Comparison of ENCODE assay signal across 23 cellular contexts in genomic region chr1:22255341-22256212, GRCh38.
A peak's percentile ranks its signal among the peaks of the same experiment; 100 is the strongest.
DNase-seq lines count a peak whose midpoint lies in the region; ATAC-seq, FAIRE-seq and TF ChIP-seq lines count a peak whose summit lies in the region.
"Had no signal": no experiment of that assay in that cellular context is flagged by ENCODE, and none has a peak within 500 bp of the region (broad histone marks: within the 10 kb centered on the region; RNA-seq: fewer than 3 reads in every experiment).

No MANE protein-coding gene starts in this region.

- H3K4me1 ChIP-seq in colonic mucosa (peaks cover 9% of the 10 kb centered on the region), mucosa of descending colon (ENCODE audit: low read depth) (peaks cover 46% of the 10 kb centered on the region), stomach (peaks cover 26 to 62% (median 57%) of the 10 kb centered on the region in 4 donors)
- H3K4me1 ChIP-seq: HAP-1, uterus had no signal

- H3K9ac ChIP-seq in colonic mucosa (ENCODE audit: low read depth in 2 of 2, low read length in 2 of 2): no peak overlapping the region

- no peak overlapping the region for H3K4me3 Mint-ChIP-seq in activated T-cell treated with anti-CD3 and anti-CD28 coated beads, Interleukin-2, amount 50 U/mL, for 24 hours
- H3K4me3 Mint-ChIP-seq: activated CD4-positive, alpha-beta memory T cell treated with anti-CD3 and anti-CD28 coated beads, Interleukin-2, amount 10 ng/mL, durations not matched to agents 7 days and 5 days; activated naive CD8-positive, alpha-beta T cell treated with anti-CD3 and anti-CD28 coated beads, Interleukin-2, amount 50 U/mL, for 24 hours; CD14-positive monocyte had no signal

- peak; percentile 25 for DNase-seq in RCC 7860 (ENCODE audit: low spot score)
- DNase-seq in colonic mucosa: peak; percentile 63
- DNase-seq in mucosa of descending colon: peak in 2 of 3 donors; percentile 61 to 68
- peak; percentile 49 for DNase-seq in stomach
- DNase-seq in inferior parietal cortex (ENCODE audit: extremely low spot score): no peak
- no peak for DNase-seq in activated T-cell treated with anti-CD3 and anti-CD28 coated beads, Interleukin-2, amount 50 U/mL, for 24 hours
- no peak for DNase-seq in hypothalamus (lab: John Stamatoyannopoulos, UW)
- DNase-seq in GM13977 (ENCODE audit: low spot score): no peak
- DNase-seq: activated CD4-positive, alpha-beta memory T cell treated with anti-CD3 and anti-CD28 coated beads, Interleukin-2, amount 10 ng/mL, durations not matched to agents 7 days and 5 days; activated effector memory CD4-positive, alpha-beta T cell treated with anti-CD3 and anti-CD28 coated beads, Interleukin-2, amount 50 U/mL, for 16 hours; activated naive CD8-positive, alpha-beta T cell treated with anti-CD3 and anti-CD28 coated beads, Interleukin-2, amount 50 U/mL, for 24 hours; dermis blood vessel endothelial cell; glutamatergic neuron; NCI-H1417; NCI-H2171 treated with DMSO at 0.1 percent for 48 hours; right cardiac atrium; T1000; uterus had no signal

- H3K27ac ChIP-seq in colonic mucosa (peak overlapping the region; percentile 16), stomach (peak overlapping the region; percentile 19 to 91 (median 32))
- H3K27ac ChIP-seq: cardiac muscle cell, uterus had no signal

- no peak for TF ChIP-seq EP300 in stomach (IDR thresholded peaks at IDR 0.05)

- no peak for TF ChIP-seq POLR2A in stomach (IDR thresholded peaks at IDR 0.05)

- no peak for FAIRE-seq in RCC 7860 (lab: Jason Lieb, UNC)
- FAIRE-seq: endothelial cell of umbilical vein had no signal

- H3K4me1 Mint-ChIP-seq in activated T-cell treated with anti-CD3 and anti-CD28 coated beads, Interleukin-2, amount 50 U/mL, for 24 hours (ENCODE audit: low read depth): peaks cover 5% of the 10 kb centered on the region
- H3K4me1 Mint-ChIP-seq: activated CD4-positive, alpha-beta memory T cell treated with anti-CD3 and anti-CD28 coated beads, Interleukin-2, amount 10 ng/mL, durations not matched to agents 7 days and 5 days; activated naive CD8-positive, alpha-beta T cell treated with anti-CD3 and anti-CD28 coated beads, Interleukin-2, amount 50 U/mL, for 24 hours had no signal

- intact Hi-C loops in colonic mucosa (cut with DNase I): no loop called here
- intact Hi-C loops in mucosa of descending colon (cut with DNase I, micrococcal nuclease): no loop called here
- intact Hi-C loops in stomach (cut with DNase I; ENCODE audit: low total_unique reads): no loop called here

- H3K27me3 Mint-ChIP-seq in activated T-cell treated with anti-CD3 and anti-CD28 coated beads, Interleukin-2, amount 50 U/mL, for 24 hours: peaks cover 26% of the 10 kb centered on the region

- H3K9me3 Mint-ChIP-seq in activated T-cell treated with anti-CD3 and anti-CD28 coated beads, Interleukin-2, amount 50 U/mL, for 24 hours: no peaks in the 10 kb centered on the region
- H3K9me3 Mint-ChIP-seq: activated CD4-positive, alpha-beta memory T cell treated with anti-CD3 and anti-CD28 coated beads, Interleukin-2, amount 10 ng/mL, durations not matched to agents 7 days and 5 days; activated naive CD8-positive, alpha-beta T cell treated with anti-CD3 and anti-CD28 coated beads, Interleukin-2, amount 50 U/mL, for 24 hours had no signal

- H3K36me3 ChIP-seq in colonic mucosa (no peaks in the 10 kb centered on the region), mucosa of descending colon (ENCODE audit: low read depth) (no peaks in the 10 kb centered on the region), stomach (no peaks in the 10 kb centered on the region)
- H3K36me3 ChIP-seq: cardiac muscle cell, HAP-1, uterus had no signal

- H3K27me3 ChIP-seq in colonic mucosa: no peaks in the 10 kb centered on the region
- peaks cover 0 to 14% (median 0%) of the 10 kb centered on the region in 3 donors for H3K27me3 ChIP-seq in stomach
- H3K27me3 ChIP-seq: cardiac muscle cell, uterus had no signal

- in situ Hi-C loops in GM13977 (cut with MboI; ENCODE audit: low pct_unique_long_range_greater_than_20kb, low sequenced_read_pairs, unreplicated experiment): no loop called here

- no peaks in the 10 kb centered on the region for H3K36me3 Mint-ChIP-seq in activated T-cell treated with anti-CD3 and anti-CD28 coated beads, Interleukin-2, amount 50 U/mL, for 24 hours (ENCODE audit: low read depth)
- H3K36me3 Mint-ChIP-seq: CD14-positive monocyte had no signal

- WGBS in stomach, 5 donors: 51 to 62% (median 55%) methylated on average over 11 of the region's 11 CpGs

- H3K27ac Mint-ChIP-seq in activated T-cell treated with anti-CD3 and anti-CD28 coated beads, Interleukin-2, amount 50 U/mL, for 24 hours: no peak overlapping the region
- H3K27ac Mint-ChIP-seq: activated CD4-positive, alpha-beta memory T cell treated with anti-CD3 and anti-CD28 coated beads, Interleukin-2, amount 10 ng/mL, durations not matched to agents 7 days and 5 days; activated naive CD8-positive, alpha-beta T cell treated with anti-CD3 and anti-CD28 coated beads, Interleukin-2, amount 50 U/mL, for 24 hours; CD14-positive monocyte had no signal

- H3K9me3 ChIP-seq in colonic mucosa (no peaks in the 10 kb centered on the region), mucosa of descending colon (no peaks in the 10 kb centered on the region), stomach (no peaks in the 10 kb centered on the region)
- H3K9me3 ChIP-seq: HAP-1, uterus had no signal

- ATAC-seq in mucosa of descending colon: peak; percentile 44
- ATAC-seq: activated naive CD8-positive, alpha-beta T cell treated with anti-CD3 and anti-CD28 coated beads, Interleukin-2, amount 50 U/mL, for 24 hours; left lobe of liver; right cardiac atrium had no signal

- H3K4me3 ChIP-seq in colonic mucosa (no peak overlapping the region), mucosa of descending colon (no peak overlapping the region), stomach (no peak overlapping the region)
- H3K4me3 ChIP-seq: cardiac muscle cell, HAP-1, uterus had no signal

- TF ChIP-seq CTCF in colonic mucosa (IDR thresholded peaks at IDR 0.05) (no peak), mucosa of descending colon (IDR thresholded peaks at IDR 0.05) (no peak), stomach (IDR thresholded peaks at IDR 0.05) (no peak), GM13977 (IDR thresholded peaks at IDR 0.05; ENCODE audit: extremely low read depth, insufficient read depth, missing control alignments) (no peak)

Comparison
In these comparisons a context has a peak if more than half of its experiments do, and no peak if none do; other contexts are left out.
1. DNase-seq: peak in RCC 7860 (single experiment), colonic mucosa (single experiment), mucosa of descending colon (2 of 3) and stomach (single experiment); none in inferior parietal cortex (single experiment), activated T-cell treated with anti-CD3 and anti-CD28 coated beads, Interleukin-2, amount 50 U/mL, for 24 hours (single experiment), hypothalamus (0 of 51) and GM13977 (single experiment).